Comparison of ENCODE assay signal across 8 cellular contexts in the genomic region with DNA sequence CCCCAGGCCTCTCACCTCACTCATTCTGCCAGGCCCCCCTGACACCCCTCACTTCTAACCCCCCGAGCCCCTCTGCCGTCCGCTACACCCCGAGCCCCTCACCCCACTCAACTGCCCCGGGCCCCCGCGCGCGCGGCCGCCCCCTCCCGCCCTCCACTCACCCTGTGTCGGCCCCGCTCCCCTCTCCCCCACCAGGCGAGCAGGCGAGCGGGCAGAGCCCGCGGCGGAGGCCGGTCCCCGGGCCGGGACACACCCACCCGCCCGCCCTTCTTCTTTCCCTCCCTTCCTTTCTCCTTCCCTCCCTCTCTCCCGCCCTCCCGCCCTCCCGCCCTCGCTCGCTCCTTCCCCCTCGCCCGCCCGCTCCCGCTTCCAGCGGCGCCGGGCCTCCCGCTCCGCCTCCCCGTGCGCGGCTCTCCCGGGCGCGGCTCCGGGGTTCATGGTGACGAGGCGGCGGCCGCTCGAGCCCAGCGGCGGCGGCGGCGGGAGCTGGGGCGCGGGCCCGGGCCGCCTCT. TPM values are rescaled to one million over a fixed set of nuclear protein-coding genes. Genes with fewer than 3 reads are reported as not detected.
A peak's percentile ranks its signal among the peaks of the same experiment; 100 is the strongest.
DNase-seq lines count a peak whose midpoint lies in the region; ATAC-seq and TF ChIP-seq lines count a peak whose summit lies in the region.

A gene with protein sequence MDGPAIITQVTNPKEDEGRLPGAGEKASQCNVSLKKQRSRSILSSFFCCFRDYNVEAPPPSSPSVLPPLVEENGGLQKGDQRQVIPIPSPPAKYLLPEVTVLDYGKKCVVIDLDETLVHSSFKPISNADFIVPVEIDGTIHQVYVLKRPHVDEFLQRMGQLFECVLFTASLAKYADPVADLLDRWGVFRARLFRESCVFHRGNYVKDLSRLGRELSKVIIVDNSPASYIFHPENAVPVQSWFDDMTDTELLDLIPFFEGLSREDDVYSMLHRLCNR (plus strand): TSS at position 341 of the 512 bp plus-strand sequence. CDS start 320 bp downstream, outside the sequence.

- peak; percentile 54 for DNase-seq in Daoy (ENCODE audit: low read depth)
- DNase-seq in MM.1S, result peak; percentile 25
- peak in 5 of 7 donors; percentile 32 to 63 (median 58) for DNase-seq in adrenal gland
- no peak for DNase-seq in cardiac septum (ENCODE audit: low spot score)
- DNase-seq in omental fat pad (ENCODE audit: low spot score), result no peak

- peak within 1 kb of the TSS; percentile 90 for H3K4me2 ChIP-seq in MM.1S (ENCODE audit: low read depth, low read length)

- H3K9me2 ChIP-seq in MM.1S (replicated peaks; ENCODE audit: insufficient read depth, low read length), result no peaks in the 10 kb centered on the region

- H3K9me3 ChIP-seq in MM.1S (replicated peaks; ENCODE audit: insufficient read depth, low read length), result no peaks in the 10 kb centered on the region
- H3K9me3 ChIP-seq in adrenal gland (replicated peaks in 1 of 3), result no peaks in the 10 kb centered on the region

- ATAC-seq in omental fat pad (ENCODE audit: low FRiP score) (peak; percentile 16), HG03045 (IDR thresholded peaks at IDR 0.05; ENCODE audit: unreplicated experiment) (no peak), HG02642 (IDR thresholded peaks at IDR 0.05; ENCODE audit: poor library complexity, unreplicated experiment) (no peak), GM18511 (IDR thresholded peaks at IDR 0.05; ENCODE audit: unreplicated experiment) (no peak)

- H2AFZ ChIP-seq in MM.1S (ENCODE audit: low read length), result peak within 1 kb of the TSS; percentile 78

- no peaks in the 10 kb centered on the region for H3K79me2 ChIP-seq in MM.1S (ENCODE audit: low read length)

- H3F3A ChIP-seq in MM.1S (ENCODE audit: insufficient read depth, low read length), result no peaks in the 10 kb centered on the region

- H3K27me3 ChIP-seq in MM.1S (replicated peaks; ENCODE audit: insufficient read depth, low read length) (no peaks in the 10 kb centered on the region), adrenal gland (no peaks in the 10 kb centered on the region)

- intact Hi-C loops in adrenal gland (cut with DNase I), result no loop called here
- intact Hi-C loops in cardiac septum (cut with DNase I), result no loop called here

- no peaks in the 10 kb centered on the region for H3K36me3 ChIP-seq in MM.1S (replicated peaks; ENCODE audit: insufficient read depth, low read length)
- no peaks in the 10 kb centered on the region for H3K36me3 ChIP-seq in adrenal gland (replicated peaks in 1 of 2)

- WGBS in adrenal gland, 4 donors, result 0 to 1% (median 0%) methylated on average over 2 to 59 of the region's 60 CpGs; no CpG with 5 or more reads in 1 of the 4 donors

- H3K27ac ChIP-seq in MM.1S (ENCODE audit: low read length) (no peak within 1 kb of the TSS), adrenal gland (peak within 1 kb of the TSS in 4 of 5 donors; percentile 55 to 86 (median 66))

- TF ChIP-seq CTCF in MM.1S (IDR thresholded peaks at IDR 0.05; ENCODE audit: low read length), result no peak
- TF ChIP-seq CTCF in adrenal gland (IDR thresholded peaks at IDR 0.05), result no peak
- TF ChIP-seq CTCF in omental fat pad (IDR thresholded peaks at IDR 0.05), result no peak

- no peak for TF ChIP-seq POLR2A in adrenal gland (IDR thresholded peaks at IDR 0.05)

- peaks cover 4% of the 10 kb centered on the region; the same call in 1 of the 2 replicates for H3K4me1 ChIP-seq in MM.1S (ENCODE audit: low read length)
- H3K4me1 ChIP-seq in adrenal gland (replicated peaks in 1 of 2), result peaks cover 8 to 20% of the 10 kb centered on the region in 2 donors

- peak within 1 kb of the TSS; percentile 48; the same call in 1 of the 2 replicates for H3K9ac ChIP-seq in MM.1S (ENCODE audit: low read length)

- H3K4me3 ChIP-seq in MM.1S (ENCODE audit: low read length) (peak within 1 kb of the TSS; percentile 65), adrenal gland (peak within 1 kb of the TSS; percentile 1 to 61 (median 26))

- H4K20me1 ChIP-seq in MM.1S (ENCODE audit: insufficient read depth, low read length), result no peaks in the 10 kb centered on the region

RNA-seq across cellular contexts. Expression of the gene that starts here (rescaled TPM):
- 6.1 and 7.3 TPM in 2 replicates for total RNA-seq in Daoy (2014; rRNA removed; shearing (Covaris generic))
- 10 to 100 TPM in 7 of 8 donors, 1 to 10 TPM in 1; 9.7 to 27.7 (median 18.6) TPM for total RNA-seq in adrenal gland
- 10 to 100 TPM in 2 of 3 donors, 1 to 10 TPM in 1; 6.4 to 12.7 (median 10.9) TPM for polyA plus RNA-seq in adrenal gland
- 36.4 TPM for total RNA-seq in cardiac septum
- 10 to 100 TPM; 23.9 to 41.8 (median 33.2) TPM for total RNA-seq in omental fat pad

Comparison
In these comparisons a context has a peak if more than half of its experiments do, and no peak if none do; other contexts are left out.
1. DNase-seq: peak in Daoy (single experiment), MM.1S (single experiment) and adrenal gland (5 of 7); none in cardiac septum (single experiment) and omental fat pad (single experiment).